In genomic region chr6:34189806-34190503, GRCh38 we compare ENCODE assay signal across 10 cellular contexts. TPM values are rescaled to one million over a fixed set of nuclear protein-coding genes. Genes with fewer than 3 reads are reported as not detected.
A peak's percentile ranks its signal among the peaks of the same experiment; 100 is the strongest.
DNase-seq lines count a peak whose midpoint lies in the region.
"Had no signal": no experiment of that assay in that cellular context is flagged by ENCODE, and none has a peak within 500 bp of the region (broad histone marks: within the 10 kb centered on the region; RNA-seq: fewer than 3 reads in every experiment).

No MANE protein-coding gene starts in this region.

- in situ Hi-C loops in GM23248 (cut with MboI), result loop anchor here (10.0 kb wide), 1 partner anchor 225 kb away; no protein-coding TSS in a partner anchor

- no peak overlapping the region for H3K9ac ChIP-seq in GM23248

- H2AFZ ChIP-seq in GM23248, result no peak overlapping the region

- H3K79me2 ChIP-seq in GM23248 (ENCODE audit: insufficient read depth), result no peaks in the 10 kb centered on the region

- no peaks in the 10 kb centered on the region for H3K4me1 ChIP-seq in GM23248 (ENCODE audit: insufficient read depth)
- H3K4me1 ChIP-seq: gastrocnemius medialis had no signal

- no peak overlapping the region for H3K4me3 ChIP-seq in GM23248
- H3K4me3 ChIP-seq: gastrocnemius medialis, SK-N-MC had no signal

- no peaks in the 10 kb centered on the region for H3K36me3 ChIP-seq in GM23248 (ENCODE audit: low read depth)
- H3K36me3 ChIP-seq: gastrocnemius medialis had no signal

- 67 to 71% methylated on average over 12 of the region's 12 CpGs for WGBS in GM23248 (ENCODE audit: low coverage in 1 of 2, low lambda C conversion rate in 2 of 2, missing lambda C conversion rate in 2 of 2), 2 experiments

- H3F3A ChIP-seq in GM23248 (ENCODE audit: insufficient read depth), result no peaks in the 10 kb centered on the region; the same call in 1 of the 2 replicates

- no peak overlapping the region for H3K4me2 ChIP-seq in GM23248 (ENCODE audit: unreplicated experiment)

- DNase-seq in GF-D8 (lab: John Stamatoyannopoulos, UW) (peak; percentile 48), NOMO-1 treated with DMSO at 0.1 percent for 48 hours (lab: John Stamatoyannopoulos, UW; ENCODE audit: unreplicated experiment) (peak; percentile 87), COLO668 (lab: John Stamatoyannopoulos, UW; ENCODE audit: unreplicated experiment) (no peak), occipital lobe (lab: John Stamatoyannopoulos, UW) (no peak), HuH-7 (ENCODE audit: low spot score) (no peak), GM23248 (no peak)
- peak; percentile 62 for DNase-seq in activated T-cell treated with anti-CD3 and anti-CD28 coated beads, Interleukin-2, amount 50 U/mL, for 1 hour
- DNase-seq in stimulated activated CD4-positive, alpha-beta T cell treated with anti-CD3 and anti-CD28 coated beads, Interleukin-15, amount 100 ng/mL, for 1 hour (ENCODE audit: low read depth in 1 of 2, low spot score in 1 of 2), result peak; percentile 15 to 33
- DNase-seq: gastrocnemius medialis had no signal

- H3K9me2 ChIP-seq in GM23248 (ENCODE audit: insufficient read depth), result no peaks in the 10 kb centered on the region

- H3K9me3 ChIP-seq in GM23248 (ENCODE audit: low read depth), result no peaks in the 10 kb centered on the region
- H3K9me3 ChIP-seq: gastrocnemius medialis had no signal

- H3K27ac ChIP-seq in GM23248, result no peak overlapping the region
- H3K27ac ChIP-seq: gastrocnemius medialis, SK-N-MC had no signal

- no peaks in the 10 kb centered on the region for H3K27me3 ChIP-seq in GM23248 (replicated peaks; ENCODE audit: insufficient read depth)
- H3K27me3 ChIP-seq: gastrocnemius medialis had no signal

- H4K20me1 ChIP-seq in GM23248 (ENCODE audit: insufficient read depth), result no peaks in the 10 kb centered on the region

RNA-seq across cellular contexts. Expression of gene GRM4, which starts 44.1 kb away (rescaled TPM):
- total RNA-seq in occipital lobe, result 0.94 TPM
- total RNA-seq in GM23248 (2014; rRNA removed; shearing (Covaris generic)), result 0.22 and 0.38 TPM in 2 replicates
- polyA plus RNA-seq in GM23248 (2016; fragmentation: Nextera tagmentation; extraction: Ambion mirVana), result 0.10 and 0.57 TPM in 2 replicates

RNA-seq across cellular contexts. Expression of gene HMGA1, which starts 46.7 kb away (rescaled TPM):
- total RNA-seq in occipital lobe, result 25.0 TPM
- total RNA-seq in GM23248 (2014; rRNA removed; shearing (Covaris generic)), result 197 and 243 TPM in 2 replicates
- 332 and 351 TPM in 2 replicates for polyA plus RNA-seq in GM23248 (2016; fragmentation: Nextera tagmentation; extraction: Ambion mirVana)

RNA-seq across cellular contexts. Expression of gene SMIM29, which starts 58.9 kb away (rescaled TPM):
- 18.7 TPM for total RNA-seq in occipital lobe
- 27.6 and 35.1 TPM in 2 replicates for total RNA-seq in GM23248 (2014; rRNA removed; shearing (Covaris generic))
- 55.1 and 58.3 TPM in 2 replicates for polyA plus RNA-seq in GM23248 (2016; fragmentation: Nextera tagmentation; extraction: Ambion mirVana)

Comparison
In these comparisons a context has a peak if more than half of its experiments do, and no peak if none do; other contexts are left out.
1. DNase-seq: peak in GF-D8 (single experiment), NOMO-1 treated with DMSO at 0.1 percent for 48 hours (single experiment), activated T-cell treated with anti-CD3 and anti-CD28 coated beads, Interleukin-2, amount 50 U/mL, for 1 hour (single experiment) and stimulated activated CD4-positive, alpha-beta T cell treated with anti-CD3 and anti-CD28 coated beads, Interleukin-15, amount 100 ng/mL, for 1 hour (2 of 2); none in COLO668 (single experiment), occipital lobe (single experiment), HuH-7 (single experiment) and GM23248 (single experiment).